21 cellular contexts compared by ENCODE assay signal in genomic region chr3:126417461-126418255, GRCh38. TPM values are rescaled to one million over a fixed set of nuclear protein-coding genes. Genes with fewer than 3 reads are reported as not detected.
DNase-seq lines count a peak whose midpoint lies in the region; TF ChIP-seq lines count a peak whose summit lies in the region.
"Had no signal": no experiment of that assay in that cellular context is flagged by ENCODE, and none has a peak within 500 bp of the region (broad histone marks: within the 10 kb centered on the region; RNA-seq: fewer than 3 reads in every experiment).

No MANE protein-coding gene starts in this region.

- peaks cover 3% of the 10 kb centered on the region for H3K27me3 Mint-ChIP-seq in glutamatergic neuron (ENCODE audit: unreplicated experiment)
- peaks cover 19% of the 10 kb centered on the region for H3K27me3 Mint-ChIP-seq in activated naive CD4-positive, alpha-beta T cell treated with anti-CD3 and anti-CD28 coated beads for 36 hours (ENCODE audit: low read depth)

- no peaks in the 10 kb centered on the region for H3K36me3 Mint-ChIP-seq in glutamatergic neuron (ENCODE audit: unreplicated experiment)
- no peaks in the 10 kb centered on the region for H3K36me3 Mint-ChIP-seq in activated naive CD4-positive, alpha-beta T cell treated with anti-CD3 and anti-CD28 coated beads for 36 hours (ENCODE audit: low read depth)
- H3K36me3 Mint-ChIP-seq: CD4-positive, alpha-beta memory T cell had no signal

- no peak overlapping the region for H3K4ac ChIP-seq in mesenchymal stem cell (ENCODE audit: low read depth in 1 of 2, low read length in 2 of 2)

- no peak overlapping the region for H3K4me3 Mint-ChIP-seq in glutamatergic neuron (ENCODE audit: unreplicated experiment)
- no peak overlapping the region for H3K4me3 Mint-ChIP-seq in activated naive CD4-positive, alpha-beta T cell treated with anti-CD3 and anti-CD28 coated beads for 36 hours
- H3K4me3 Mint-ChIP-seq: CD4-positive, alpha-beta memory T cell; GM23338; IgD-negative memory B cell had no signal

- peaks cover 63% of the 10 kb centered on the region for H3K27me3 ChIP-seq in left ventricle myocardium inferior (ENCODE audit: low read depth)
- H3K27me3 ChIP-seq in mesenchymal stem cell (ENCODE audit: control insufficient read depth in 1 of 2, insufficient read depth in 1 of 2, low read length in 2 of 2) = peaks cover 10 to 69% of the 10 kb centered on the region in 2 experiments
- H3K27me3 ChIP-seq: BE2C had no signal

- no peak overlapping the region for H2AK5ac ChIP-seq in mesenchymal stem cell (ENCODE audit: low read length, severe bottlenecking)

- no peak overlapping the region for H2BK120ac ChIP-seq in mesenchymal stem cell (ENCODE audit: low read depth, low read length)

- no peak overlapping the region for H3K27ac Mint-ChIP-seq in glutamatergic neuron (ENCODE audit: unreplicated experiment)
- no peak overlapping the region for H3K27ac Mint-ChIP-seq in activated naive CD4-positive, alpha-beta T cell treated with anti-CD3 and anti-CD28 coated beads for 36 hours
- H3K27ac Mint-ChIP-seq: CD4-positive, alpha-beta memory T cell; GM23338; IgD-negative memory B cell had no signal

- H3K79me1 ChIP-seq in mesenchymal stem cell (replicated peaks; ENCODE audit: low read length, poor library complexity, severe bottlenecking) = no peaks in the 10 kb centered on the region

- H3K36me3 ChIP-seq in left ventricle myocardium inferior (no peaks in the 10 kb centered on the region), mesenchymal stem cell (ENCODE audit: control insufficient read depth in 1 of 2, insufficient read depth in 2 of 2, low read depth in 1 of 2, low read length in 2 of 2) (no peaks in the 10 kb centered on the region)
- H3K36me3 ChIP-seq: BE2C had no signal

- no peak overlapping the region for H3K18ac ChIP-seq in mesenchymal stem cell (ENCODE audit: low read depth in 1 of 2, low read length in 2 of 2)

- no peak overlapping the region for H3K9ac ChIP-seq in mesenchymal stem cell (ENCODE audit: low read length)

- no peak overlapping the region for H3K23ac ChIP-seq in mesenchymal stem cell (ENCODE audit: low read length in 2 of 2)

- DNase-seq in cardiac septum (ENCODE audit: low spot score) = peak; percentile 67
- DNase-seq in left ventricle myocardium inferior = no peak
- DNase-seq in glutamatergic neuron = peak; percentile 6
- peak; percentile 44 for DNase-seq in posterior vena cava (ENCODE audit: low spot score)
- no peak for DNase-seq in activated naive CD4-positive, alpha-beta T cell treated with anti-CD3 and anti-CD28 coated beads for 36 hours
- no peak for DNase-seq in NCI-H526 (lab: John Stamatoyannopoulos, UW)
- DNase-seq in mesenchymal stem cell = no peak
- DNase-seq: BE2C; CD4-positive, alpha-beta memory T cell; EL; Kasumi-1; MM.1S; NCI-H1105; NCI-H2081 treated with DMSO at 0.1 percent for 48 hours; NCI-H748 treated with DMSO at 0.1 percent for 48 hours; SHP77 had no signal

- H3K27ac ChIP-seq in left ventricle myocardium inferior (replicated peaks) = no peak overlapping the region
- H3K27ac ChIP-seq in mesenchymal stem cell (ENCODE audit: low read length, poor library complexity, severe bottlenecking) = no peak overlapping the region

- H3K4me3 ChIP-seq in left ventricle myocardium inferior = no peak overlapping the region
- no peak overlapping the region for H3K4me3 ChIP-seq in mesenchymal stem cell (ENCODE audit: insufficient read depth in 1 of 2, low read depth in 1 of 2, low read length in 2 of 2)
- H3K4me3 ChIP-seq: GM12878, GM23338 had no signal

- H3K4me1 ChIP-seq in left ventricle myocardium inferior = peaks cover 5% of the 10 kb centered on the region
- H3K4me1 ChIP-seq in mesenchymal stem cell (ENCODE audit: control insufficient read depth, insufficient read depth, low read depth, low read length) = peaks cover 5% of the 10 kb centered on the region
- H3K4me1 ChIP-seq: BE2C had no signal

- H2AFZ ChIP-seq in mesenchymal stem cell (ENCODE audit: low read depth, low read length) = no peak overlapping the region
- H2AFZ ChIP-seq: GM23338 had no signal

- no peak overlapping the region for H4K91ac ChIP-seq in mesenchymal stem cell (ENCODE audit: low read length)

- no peak overlapping the region for H3K14ac ChIP-seq in mesenchymal stem cell (ENCODE audit: low read length in 2 of 2)

- TF ChIP-seq CTCF in left ventricle myocardium inferior (IDR thresholded peaks at IDR 0.05; ENCODE audit: borderline replicate concordance) (no peak), glutamatergic neuron (IDR thresholded peaks at IDR 0.05; ENCODE audit: partially characterized antibody, unreplicated experiment) (no peak)

- CTCF ChIA-PET in activated naive CD4-positive, alpha-beta T cell treated with anti-CD3 and anti-CD28 coated beads for 36 hours (lab: Charles Lee) = interaction anchor here (0.8 kb wide), 1 partner anchor 29 kb away, joined by 3 read pairs; no protein-coding TSS in a partner anchor

- WGBS in mesenchymal stem cell = 84% methylated on average over 13 of the region's 16 CpGs

- H2BK15ac ChIP-seq in mesenchymal stem cell (ENCODE audit: low read depth, poor library complexity, severe bottlenecking) = no peak overlapping the region

- H3K4me1 Mint-ChIP-seq in glutamatergic neuron (ENCODE audit: low read depth, unreplicated experiment) = no peaks in the 10 kb centered on the region
- H3K4me1 Mint-ChIP-seq in activated naive CD4-positive, alpha-beta T cell treated with anti-CD3 and anti-CD28 coated beads for 36 hours (ENCODE audit: low read depth) = no peaks in the 10 kb centered on the region

- H2BK12ac ChIP-seq in mesenchymal stem cell (ENCODE audit: low read length in 2 of 2) = no peak overlapping the region

- H3K4me2 ChIP-seq in mesenchymal stem cell (ENCODE audit: low read length, poor library complexity, severe bottlenecking) = no peak overlapping the region
- H3K4me2 ChIP-seq: GM23338 had no signal

- no peak overlapping the region for H4K8ac ChIP-seq in mesenchymal stem cell (ENCODE audit: low read length)

- no peaks in the 10 kb centered on the region for H3K9me3 Mint-ChIP-seq in glutamatergic neuron (ENCODE audit: unreplicated experiment)
- no peaks in the 10 kb centered on the region for H3K9me3 Mint-ChIP-seq in activated naive CD4-positive, alpha-beta T cell treated with anti-CD3 and anti-CD28 coated beads for 36 hours
- H3K9me3 Mint-ChIP-seq: CD4-positive, alpha-beta memory T cell; GM23338; IgD-negative memory B cell had no signal

- no peak overlapping the region for H2BK5ac ChIP-seq in mesenchymal stem cell (ENCODE audit: low read depth, low read length, poor library complexity, severe bottlenecking)

- H3K9me3 ChIP-seq in left ventricle myocardium inferior (replicated peaks) (no peaks in the 10 kb centered on the region), mesenchymal stem cell (ENCODE audit: control insufficient read depth, low read length) (no peaks in the 10 kb centered on the region)
- H3K9me3 ChIP-seq: BE2C had no signal

- intact Hi-C loops in cardiac septum (cut with DNase I) (no loop called here), left ventricle myocardium inferior (cut with micrococcal nuclease) (no loop called here), posterior vena cava (cut with DNase I) (loop anchor here in 1 of 2 donors (5.0 kb wide), 1 partner anchor 1135 kb away; no protein-coding TSS in a partner anchor)
- intact Hi-C loops in activated naive CD4-positive, alpha-beta T cell treated with anti-CD3 and anti-CD28 coated beads for 36 hours (cut with micrococcal nuclease) = no loop called here

RNA-seq across cellular contexts. Expression of gene CFAP100, which starts 22.9 kb away (rescaled TPM):
- total RNA-seq in cardiac septum (not detected), left ventricle myocardium inferior (not detected), glutamatergic neuron (ENCODE audit: unreplicated experiment) (not detected), posterior vena cava (not detected)
- not detected for total RNA-seq in activated naive CD4-positive, alpha-beta T cell treated with anti-CD3 and anti-CD28 coated beads for 36 hours
- polyA plus RNA-seq in mesenchymal stem cell (2013, experiment 1 of 2) = not detected
- not detected for polyA plus RNA-seq in mesenchymal stem cell (2013, experiment 2 of 2)
- total RNA-seq: CD4-positive, alpha-beta memory T cell; GM12878; NCI-H460; OCI-LY7 had no signal
- polyA plus RNA-seq: CD4-positive, alpha-beta memory T cell; GM23338; IgD-negative memory B cell had no signal

RNA-seq across cellular contexts. Expression of gene ZXDC, which starts 58.0 kb away (rescaled TPM):
- total RNA-seq in cardiac septum (22.0 TPM), left ventricle myocardium inferior (15.6 TPM), glutamatergic neuron (ENCODE audit: unreplicated experiment) (39.5 TPM), posterior vena cava (10 to 100 TPM; 26.8 to 26.9 TPM)
- 10 to 100 TPM; 23.9 TPM for total RNA-seq in activated naive CD4-positive, alpha-beta T cell treated with anti-CD3 and anti-CD28 coated beads for 36 hours
- polyA plus RNA-seq in mesenchymal stem cell (2013, experiment 1 of 2) = 6.3 TPM
- polyA plus RNA-seq in mesenchymal stem cell (2013, experiment 2 of 2) = 6.1 TPM

Comparison
In these comparisons a context has a peak if more than half of its experiments do, and no peak if none do; other contexts are left out.
1. DNase-seq: peak in cardiac septum (single experiment), glutamatergic neuron (single experiment) and posterior vena cava (single experiment); none in left ventricle myocardium inferior (single experiment), activated naive CD4-positive, alpha-beta T cell treated with anti-CD3 and anti-CD28 coated beads for 36 hours (single experiment), NCI-H526 (0 of 2) and mesenchymal stem cell (single experiment).